Comparison of ENCODE assay signal across 8 cellular contexts in genomic region chr7:37208528-37208927, GRCh38.
DNase-seq lines count a peak whose midpoint lies in the region; ATAC-seq and TF ChIP-seq lines count a peak whose summit lies in the region.

No MANE protein-coding gene starts in this region.

- no peak overlapping the region for H4K5ac ChIP-seq in IMR-90 (ENCODE audit: low read depth, low read length)

- H3K23ac ChIP-seq in IMR-90 (ENCODE audit: low read depth, low read length), result no peak overlapping the region

- H3K9me1 ChIP-seq in IMR-90 (ENCODE audit: insufficient read depth, low read length), result no peaks in the 10 kb centered on the region; the same call in 1 of the 2 replicates

- H3K4me1 Mint-ChIP-seq in memory B cell (peaks cover 3% of the 10 kb centered on the region), type B pancreatic cell (ENCODE audit: unreplicated experiment) (peaks cover 32% of the 10 kb centered on the region)

- H3K9me3 Mint-ChIP-seq in memory B cell (no peaks in the 10 kb centered on the region), type B pancreatic cell (no peaks in the 10 kb centered on the region)

- peak; percentile 61 for TF ChIP-seq RAD21 in IMR-90 (IDR thresholded peaks at IDR 0.05; ENCODE audit: low read length)

- no peaks in the 10 kb centered on the region for H3K27me3 Mint-ChIP-seq in memory B cell
- no peaks in the 10 kb centered on the region for H3K27me3 Mint-ChIP-seq in type B pancreatic cell

- H3K56ac ChIP-seq in IMR-90 (ENCODE audit: extremely low read depth, insufficient read depth, low read length), result no peak overlapping the region

- no peak for TF ChIP-seq POLR2A in IMR-90 (IDR thresholded peaks at IDR 0.05; ENCODE audit: low read depth, low read length)

- in situ Hi-C loops in IMR-90 (cut with MboI; ENCODE audit: low sequenced_read_pairs), result loop anchor here (25.0 kb wide), 1 partner anchor 629 kb away; the partner anchor contains the start of gene NME8

- H3K36me3 Mint-ChIP-seq in memory B cell (peaks cover 32% of the 10 kb centered on the region), type B pancreatic cell (no peaks in the 10 kb centered on the region)

- H4K91ac ChIP-seq in IMR-90 (ENCODE audit: insufficient read depth, low read depth, low read length), result no peak overlapping the region

- CTCF ChIA-PET in IMR-90 (lab: Yijun Ruan, JAX), result interaction anchor here (0.9 to 1.3 kb wide), 2 partner anchors 241 to 288 kb away, joined by 4 to 5 read pairs; no protein-coding TSS in a partner anchor

- no peaks in the 10 kb centered on the region for H3K9me3 ChIP-seq in IMR-90 (ENCODE audit: control insufficient read depth, insufficient read depth, low read length)

- H2AFZ ChIP-seq in IMR-90 (replicated peaks; ENCODE audit: low read length, poor library complexity), result no peak overlapping the region

- H2BK120ac ChIP-seq in IMR-90 (ENCODE audit: low read depth, low read length), result no peak overlapping the region

- no peak overlapping the region for H3K27ac ChIP-seq in IMR-90 (ENCODE audit: insufficient read depth, low read length)

- H2AK9ac ChIP-seq in IMR-90 (replicated peaks; ENCODE audit: low read depth, low read length, poor library complexity), result no peak overlapping the region

- H2BK5ac ChIP-seq in IMR-90 (ENCODE audit: low read depth, low read length, poor library complexity, severe bottlenecking), result no peak overlapping the region

- H3K9ac ChIP-seq in IMR-90 (ENCODE audit: low read depth, low read length), result no peak overlapping the region

- H3K4me3 ChIP-seq in IMR-90 (ENCODE audit: insufficient read depth, low read depth, low read length), result no peak overlapping the region

- no peak overlapping the region for H3K4me2 ChIP-seq in IMR-90 (ENCODE audit: low read depth, low read length)

- no peak overlapping the region for H3K18ac ChIP-seq in IMR-90 (ENCODE audit: low read depth, low read length)

- no peak overlapping the region for H2BK15ac ChIP-seq in IMR-90 (ENCODE audit: low read depth, low read length)

- no peak overlapping the region for H3K4me3 Mint-ChIP-seq in memory B cell
- no peak overlapping the region for H3K4me3 Mint-ChIP-seq in type B pancreatic cell

- H3K79me1 ChIP-seq in IMR-90 (ENCODE audit: low read depth in 1 of 2, low read length in 2 of 2), result no peaks in the 10 kb centered on the region

- DNase-seq in NCI-H2227 (lab: John Stamatoyannopoulos, UW; ENCODE audit: unreplicated experiment) (peak; percentile 34), NCI-H2227 treated with DMSO at 0.1 percent for 48 hours (lab: John Stamatoyannopoulos, UW) (no peak), IMR-90 (peak; percentile 62), SK-N-DZ (ENCODE audit: low spot score) (peak; percentile 58), dedifferentiated amniotic fluid mesenchymal stem cell (ENCODE audit: extremely low spot score) (peak; percentile 95), memory B cell (ENCODE audit: low spot score in 2 of 2) (peak in 1 of 2 donors; percentile 28), type B pancreatic cell (ENCODE audit: extremely low spot score, unreplicated experiment) (no peak)

- H3K14ac ChIP-seq in IMR-90 (replicated peaks; ENCODE audit: low read depth, low read length), result no peak overlapping the region

- H3K36me3 ChIP-seq in IMR-90 (ENCODE audit: control insufficient read depth, insufficient read depth, low read length), result no peaks in the 10 kb centered on the region

- POLR2A ChIA-PET in IMR-90 (lab: Charles Lee; ENCODE audit: unreplicated experiment), result no interaction called here

- H3K27me3 ChIP-seq in IMR-90 (ENCODE audit: control insufficient read depth, insufficient read depth, low read length), result no peaks in the 10 kb centered on the region

- H3K27ac Mint-ChIP-seq in memory B cell (peak overlapping the region; percentile 75), type B pancreatic cell (no peak overlapping the region)

- no peak overlapping the region for H2AK5ac ChIP-seq in IMR-90 (ENCODE audit: low read depth, low read length)

- ATAC-seq in GM21526 (IDR thresholded peaks at IDR 0.05; ENCODE audit: low FRiP score, unreplicated experiment) (peak; percentile 70), IMR-90 (ENCODE audit: low read depth) (peak; percentile 83), memory B cell (ENCODE audit: low read depth) (peak; percentile 84)

- no peaks in the 10 kb centered on the region for H4K20me1 ChIP-seq in IMR-90 (ENCODE audit: insufficient read depth, low read length)

- no TSS peak for BruUV-seq in IMR-90 (replicated peaks; lab: Mats Ljungman, UMichigan)

- dilution Hi-C loops in IMR-90 (cut with HindIII; ENCODE audit: low sequenced_read_pairs, unreplicated experiment), result no loop called here

- TF ChIP-seq CTCF in IMR-90 (conservative IDR thresholded peaks at IDR 0.05; ENCODE audit: low read depth, low read length), result peak; percentile 52
- peak; percentile 75 for TF ChIP-seq CTCF in type B pancreatic cell (conservative IDR thresholded peaks at IDR 0.05)

- 0% methylated on average over 1 of the region's 5 CpGs; no CpG with 5 or more reads in 1 of the 2 experiments for WGBS in IMR-90 (ENCODE audit: extremely low coverage in 2 of 2, insufficient read length in 1 of 2), 2 experiments

- peaks cover 2% of the 10 kb centered on the region; the same call in 1 of the 2 replicates for H3K4me1 ChIP-seq in IMR-90 (ENCODE audit: control insufficient read depth, insufficient read depth, low read length)

- intact Hi-C loops in IMR-90 (cut with micrococcal nuclease), result loop anchor here (1.0 to 2.0 kb wide), 3 partner anchors 286 to 898 kb away; no protein-coding TSS in a partner anchor

- H4K8ac ChIP-seq in IMR-90 (ENCODE audit: low read depth in 2 of 2, low read length in 2 of 2), result no peak overlapping the region

- H2BK20ac ChIP-seq in IMR-90 (ENCODE audit: low read depth, low read length), result no peak overlapping the region

- no peak overlapping the region for H3K4ac ChIP-seq in IMR-90 (ENCODE audit: low read depth, low read length)

TF ChIP-seq in IMR-90, 13 proteins besides CTCF, POLR2A, EP300 and RAD21:
- TF ChIP-seq CEBPB (IDR thresholded peaks at IDR 0.05; ENCODE audit: low read depth, low read length), result peak; percentile 56; the same call in 1 of the 2 replicates
- TF ChIP-seq BHLHE40 (IDR thresholded peaks at IDR 0.05; ENCODE audit: low read depth, low read length), result no peak
- no peak for TF ChIP-seq NFE2L2 (IDR thresholded peaks at IDR 0.05; ENCODE audit: low read depth, low read length)

Comparison
In these comparisons a context has a peak if more than half of its experiments do, and no peak if none do; other contexts are left out.
1. DNase-seq: peak in NCI-H2227 (single experiment), IMR-90 (single experiment), SK-N-DZ (single experiment) and dedifferentiated amniotic fluid mesenchymal stem cell (single experiment); none in NCI-H2227 treated with DMSO at 0.1 percent for 48 hours (single experiment) and type B pancreatic cell (single experiment).
2. Peak in every context shown above with its lines, with median percentiles within 50 percentile points of each other: ATAC-seq.